Comparison of ENCODE assay signal across 9 cellular contexts in the genomic region with DNA sequence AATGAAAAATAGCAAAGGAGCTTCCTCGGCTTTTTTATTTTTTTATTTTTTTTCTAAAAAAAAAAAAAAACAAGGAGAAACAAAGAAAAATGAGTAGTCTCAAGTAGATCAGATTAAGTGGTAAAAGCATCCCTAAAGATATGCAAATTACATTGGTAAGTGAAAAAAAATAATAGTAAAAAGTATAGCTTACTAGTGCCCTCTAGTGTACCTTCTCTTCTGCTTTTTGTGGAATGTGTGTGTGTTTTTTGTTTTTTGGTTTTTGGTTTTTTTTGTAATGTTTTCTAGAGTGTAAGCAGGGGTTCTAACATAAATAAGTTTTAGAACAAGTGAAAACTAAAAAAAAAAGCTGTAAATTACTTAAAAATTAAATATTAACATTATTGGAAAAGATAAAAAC.
DNase-seq lines count a peak whose midpoint lies in the region; ATAC-seq and TF ChIP-seq lines count a peak whose summit lies in the region.
"Had no signal": no experiment of that assay in that cellular context is flagged by ENCODE, and none has a peak within 500 bp of the region (broad histone marks: within the 10 kb centered on the region; RNA-seq: fewer than 3 reads in every experiment).

No MANE protein-coding gene starts in this region.

- intact Hi-C loops in sigmoid colon (cut with DNase I) = no loop called here

- peaks cover 12% of the 10 kb centered on the region for H3K9me3 Mint-ChIP-seq in endodermal cell
- H3K9me3 Mint-ChIP-seq: activated CD4-positive, alpha-beta memory T cell treated with anti-CD3 and anti-CD28 coated beads, Interleukin-2, amount 10 ng/mL, durations not matched to agents 7 days and 5 days had no signal

- no peak overlapping the region for H3K27ac Mint-ChIP-seq in endodermal cell
- H3K27ac Mint-ChIP-seq: activated CD4-positive, alpha-beta memory T cell treated with anti-CD3 and anti-CD28 coated beads, Interleukin-2, amount 10 ng/mL, durations not matched to agents 7 days and 5 days had no signal

- H3K4me1 ChIP-seq in endodermal cell (ENCODE audit: control insufficient read depth, insufficient read depth, low read length) (no peaks in the 10 kb centered on the region), Peyer's patch (no peaks in the 10 kb centered on the region), sigmoid colon (no peaks in the 10 kb centered on the region)

- H3K9me3 ChIP-seq in endodermal cell (ENCODE audit: control insufficient read depth, low read length) (peaks cover 10% of the 10 kb centered on the region), Peyer's patch (no peaks in the 10 kb centered on the region), sigmoid colon (no peaks in the 10 kb centered on the region)

- 57% methylated on average over 1 of the region's 1 CpG; no CpG with 5 or more reads in 1 of the 2 experiments for WGBS in endodermal cell (ENCODE audit: insufficient coverage in 1 of 2, insufficient read length in 1 of 2), 2 experiments
- 60 to 66% methylated on average over 1 of the region's 1 CpG for WGBS in sigmoid colon, 2 donors

- H3K4me3 ChIP-seq in endodermal cell (ENCODE audit: low read length) (no peak overlapping the region), Peyer's patch (no peak overlapping the region), sigmoid colon (no peak overlapping the region)

- DNase-seq in A172 (ENCODE audit: low spot score) (peak; percentile 6), NCI-H774 (lab: John Stamatoyannopoulos, UW) (peak; percentile 37), endodermal cell (no peak), Peyer's patch (no peak), midbrain (lab: John Stamatoyannopoulos, UW) (no peak), putamen (ENCODE audit: low spot score) (no peak), sigmoid colon (no peak)
- DNase-seq: activated CD4-positive, alpha-beta memory T cell treated with anti-CD3 and anti-CD28 coated beads, Interleukin-2, amount 10 ng/mL, durations not matched to agents 7 days and 5 days had no signal

- TF ChIP-seq CTCF in endodermal cell (conservative IDR thresholded peaks at IDR 0.05) (peak; percentile 81), Peyer's patch (IDR thresholded peaks at IDR 0.05) (no peak), sigmoid colon (IDR thresholded peaks at IDR 0.05) (no peak)

- no peaks in the 10 kb centered on the region for H3K36me3 ChIP-seq in endodermal cell (ENCODE audit: control insufficient read depth, insufficient read depth, low read length)
- no peaks in the 10 kb centered on the region for H3K36me3 ChIP-seq in Peyer's patch
- H3K36me3 ChIP-seq in sigmoid colon = no peaks in the 10 kb centered on the region

- no peaks in the 10 kb centered on the region for H3K27me3 ChIP-seq in endodermal cell (ENCODE audit: control insufficient read depth, insufficient read depth, low read length, poor library complexity, severe bottlenecking)
- no peaks in the 10 kb centered on the region for H3K27me3 ChIP-seq in Peyer's patch
- H3K27me3 ChIP-seq in sigmoid colon = no peaks in the 10 kb centered on the region

- peak; percentile 60 for ATAC-seq in GM18868 (IDR thresholded peaks at IDR 0.05; ENCODE audit: unreplicated experiment)

- H3K27me3 Mint-ChIP-seq in endodermal cell (ENCODE audit: insufficient read depth) = no peaks in the 10 kb centered on the region
- H3K27me3 Mint-ChIP-seq: activated CD4-positive, alpha-beta memory T cell treated with anti-CD3 and anti-CD28 coated beads, Interleukin-2, amount 10 ng/mL, durations not matched to agents 7 days and 5 days had no signal

- TF ChIP-seq POLR2A in Peyer's patch (IDR thresholded peaks at IDR 0.05) = no peak
- TF ChIP-seq POLR2A in sigmoid colon (IDR thresholded peaks at IDR 0.05) = no peak

- H3K27ac ChIP-seq in endodermal cell (ENCODE audit: low read depth, low read length) = no peak overlapping the region
- no peak overlapping the region for H3K27ac ChIP-seq in Peyer's patch
- no peak overlapping the region for H3K27ac ChIP-seq in sigmoid colon

- no peak overlapping the region for H3K9ac ChIP-seq in endodermal cell (ENCODE audit: extremely low read depth, low read length, poor library complexity, severe bottlenecking)

- peaks cover 2% of the 10 kb centered on the region for H3K36me3 Mint-ChIP-seq in endodermal cell (ENCODE audit: low read depth)

- H3K4me3 Mint-ChIP-seq in endodermal cell = no peak overlapping the region
- H3K4me3 Mint-ChIP-seq: activated CD4-positive, alpha-beta memory T cell treated with anti-CD3 and anti-CD28 coated beads, Interleukin-2, amount 10 ng/mL, durations not matched to agents 7 days and 5 days had no signal

- TF ChIP-seq EP300 in sigmoid colon (IDR thresholded peaks at IDR 0.05) = no peak

- peaks cover 5% of the 10 kb centered on the region for H3K4me1 Mint-ChIP-seq in endodermal cell
- H3K4me1 Mint-ChIP-seq: activated CD4-positive, alpha-beta memory T cell treated with anti-CD3 and anti-CD28 coated beads, Interleukin-2, amount 10 ng/mL, durations not matched to agents 7 days and 5 days had no signal

Comparison
In these comparisons a context has a peak if more than half of its experiments do, and no peak if none do; other contexts are left out.
1. DNase-seq: peak in A172 (single experiment) and NCI-H774 (single experiment); none in endodermal cell (single experiment), Peyer's patch (0 of 3), midbrain (single experiment), putamen (single experiment) and sigmoid colon (single experiment).